In the genomic region with DNA sequence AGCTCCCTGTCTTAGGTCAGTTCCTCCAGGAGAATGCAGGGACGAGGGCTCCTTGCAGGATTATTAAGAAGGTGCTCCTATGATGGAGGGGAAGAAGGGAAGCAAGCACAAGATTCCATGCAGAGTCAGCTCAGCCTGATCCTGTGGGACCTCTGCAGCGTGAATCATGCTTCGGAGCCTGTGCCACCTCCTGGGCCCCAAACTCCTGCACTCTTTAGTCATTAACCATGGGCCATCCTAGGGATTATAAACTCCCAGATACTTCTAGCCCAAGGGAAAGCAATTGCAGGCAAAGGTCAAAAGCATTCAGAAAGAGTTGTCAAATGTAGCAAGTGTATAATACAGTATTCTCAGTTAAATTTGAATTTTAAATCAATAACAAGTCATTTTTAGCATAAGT, we compare ENCODE assay signal across 7 cellular contexts.
"Had no signal": no experiment of that assay in that cellular context is flagged by ENCODE, and none has a peak within 500 bp of the region (broad histone marks: within the 10 kb centered on the region; RNA-seq: fewer than 3 reads in every experiment).

No MANE protein-coding gene starts in this region.

- H3K4me3 ChIP-seq: GM23248, HAP-1 had no signal

- H3K36me3 ChIP-seq: HAP-1 had no signal

- H3K9me3 ChIP-seq: HAP-1 had no signal

- H2AFZ ChIP-seq: GM23248 had no signal

- H3K4me3 Mint-ChIP-seq: HFFc6 had no signal

- H3K27ac Mint-ChIP-seq: HFFc6 had no signal

- DNase-seq: GM23248, GOT3, H7, HFFc6, IMR-90 had no signal

- H3K27ac ChIP-seq: GM23248 had no signal

- H3K4me1 ChIP-seq: HAP-1 had no signal

- ATAC-seq: HCT116 had no signal
